ENCODE assay signal across 7 cellular contexts in the genomic region with DNA sequence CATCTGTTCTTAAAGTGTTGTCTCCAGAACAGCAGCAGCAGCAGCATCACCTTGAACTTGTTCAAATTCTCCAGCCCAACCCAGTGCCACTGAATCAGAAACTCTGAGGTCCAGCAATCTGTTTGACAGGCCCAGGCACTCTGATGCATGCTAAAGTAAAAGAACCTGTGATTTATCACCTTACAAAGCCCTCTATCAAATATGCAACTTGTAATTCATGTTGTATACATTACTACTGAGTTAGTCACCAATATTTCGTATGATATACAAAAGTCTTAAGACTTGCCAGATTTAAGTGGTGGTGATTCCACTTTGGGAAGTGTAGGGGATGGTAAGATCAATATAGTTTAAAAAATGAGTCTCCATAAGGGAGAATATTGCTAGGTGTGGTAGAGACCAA.
"Had no signal": no experiment of that assay in that cellular context is flagged by ENCODE, and none has a peak within 500 bp of the region (broad histone marks: within the 10 kb centered on the region; RNA-seq: fewer than 3 reads in every experiment).

No MANE protein-coding gene starts in this region.

- FAIRE-seq: HTR-8/SVneo, K562 had no signal

- H3K9ac ChIP-seq: GM23248 had no signal

- H3K36me3 ChIP-seq: HAP-1 had no signal

- H3K27ac ChIP-seq: GM23248 had no signal

- H3K4me3 ChIP-seq: GM23248, HAP-1, K562 had no signal

- H3K9me3 ChIP-seq: HAP-1 had no signal

- DNase-seq: GM23248, GOT3, H7, IMR-90 had no signal
